33 cellular contexts compared by ENCODE assay signal in genomic region chr12:4407136-4407535, GRCh38. TPM values are rescaled to one million over a fixed set of nuclear protein-coding genes. Genes with fewer than 3 reads are reported as not detected.
"Had no signal": no experiment of that assay in that cellular context is flagged by ENCODE, and none has a peak within 500 bp of the region (broad histone marks: within the 10 kb centered on the region; RNA-seq: fewer than 3 reads in every experiment).

No MANE protein-coding gene starts in this region.

- ATAC-seq: stimulated activated effector memory CD8-positive, alpha-beta T cell treated with anti-CD3 and anti-CD28 coated beads, Interleukin-12 subunit alpha, Interleukin-12 subunit beta, amount 100 ng/mL, for 72 hours; stimulated activated memory B cell treated with anti-CD40 and anti-IgM and Interleukin-4, amounts not matched to agents 10 μg/mL and 1 μg/mL and 100 μg/mL, for 72 hours; stimulated activated naive B cell treated with anti-CD40 and anti-IgM and Interleukin-4, amounts not matched to agents 10 μg/mL and 1 μg/mL and 100 μg/mL, for 72 hours; stimulated activated naive CD8-positive, alpha-beta T cell treated with anti-CD3 and anti-CD28 coated beads, Interleukin-15, amount 100 ng/mL, for 72 hours; stimulated activated naive CD8-positive, alpha-beta T cell treated with anti-CD3 and anti-CD28 coated beads, Interleukin-15, Interleukin-2, amounts not matched to agents 100 U/mL and 50 U/mL, for 24 hours; upper lobe of right lung had no signal

- H3K4me3 ChIP-seq: stomach, suprapubic skin, testis, thoracic aorta, thyroid gland, tibial artery, tibial nerve, transverse colon, upper lobe of left lung, upper lobe of right lung, uterus, vagina had no signal

- H3K27ac Mint-ChIP-seq: stimulated activated effector memory CD8-positive, alpha-beta T cell treated with anti-CD3 and anti-CD28 coated beads, Interleukin-12 subunit alpha, Interleukin-12 subunit beta, amount 100 ng/mL, for 72 hours; stimulated activated memory B cell treated with anti-CD40 and anti-IgM and Interleukin-4, amounts not matched to agents 10 μg/mL and 1 μg/mL and 100 μg/mL, for 72 hours; stimulated activated naive B cell treated with anti-CD40 and anti-IgM and Interleukin-4, amounts not matched to agents 10 μg/mL and 1 μg/mL and 100 μg/mL, for 72 hours; stimulated activated naive CD8-positive, alpha-beta T cell treated with anti-CD3 and anti-CD28 coated beads, Interleukin-15, amount 100 ng/mL, for 72 hours; stimulated activated naive CD8-positive, alpha-beta T cell treated with anti-CD3 and anti-CD28 coated beads, Interleukin-15, Interleukin-2, amounts not matched to agents 100 ng/mL and 50 ng/mL, for 24 hours; type B pancreatic cell had no signal

- H3K4me1 ChIP-seq: stomach, suprapubic skin, testis, thyroid gland, tibial artery, tibial nerve, transverse colon, upper lobe of left lung, upper lobe of right lung, uterus, vagina had no signal

- H3K36me3 Mint-ChIP-seq: stimulated activated effector memory CD8-positive, alpha-beta T cell treated with anti-CD3 and anti-CD28 coated beads, Interleukin-12 subunit alpha, Interleukin-12 subunit beta, amount 100 ng/mL, for 72 hours; stimulated activated memory B cell treated with anti-CD40 and anti-IgM and Interleukin-4, amounts not matched to agents 10 μg/mL and 1 μg/mL and 100 μg/mL, for 72 hours; stimulated activated naive B cell treated with anti-CD40 and anti-IgM and Interleukin-4, amounts not matched to agents 10 μg/mL and 1 μg/mL and 100 μg/mL, for 72 hours; type B pancreatic cell had no signal

- DNase-seq: stimulated activated CD4-positive, alpha-beta T cell treated with anti-CD3 and anti-CD28 coated beads, Interleukin-2, amount 100 ng/mL, for 24 hours; stimulated activated CD4-positive, alpha-beta T cell treated with anti-CD3 and anti-CD28 coated beads, Interleukin-2, amount 100 ng/mL, for 48 hours; stimulated activated CD4-positive, alpha-beta T cell treated with anti-CD3 and anti-CD28 coated beads, Interleukin-4, amount 100 ng/mL, for 1 hour; stimulated activated CD4-positive, alpha-beta T cell treated with anti-CD3 and anti-CD28 coated beads, Interleukin-4, amount 100 ng/mL, for 24 hours; stimulated activated CD4-positive, alpha-beta T cell treated with anti-CD3 and anti-CD28 coated beads, Interleukin-4, amount 100 ng/mL, for 4 hours; stimulated activated CD8-positive, alpha-beta memory T cell treated with anti-CD3 and anti-CD28 coated beads, Interleukin-4, amount 100 ng/mL, for 48 hours; stimulated activated naive B cell treated with anti-CD40 and anti-IgM and Interleukin-4, amounts not matched to agents 10 μg/mL and 1 μg/mL and 100 μg/mL, for 72 hours; stimulated activated naive CD4-positive, alpha-beta T cell; stimulated activated naive CD4-positive, alpha-beta T cell treated with Interleukin-2 at 50 U/mL for 16 hours; stimulated activated naive CD8-positive, alpha-beta T cell treated with anti-CD3 and anti-CD28 coated beads, Interleukin-15, amount 100 ng/mL, for 72 hours; stimulated activated naive CD8-positive, alpha-beta T cell treated with anti-CD3 and anti-CD28 coated beads, Interleukin-15, Interleukin-2, amounts not matched to agents 100 U/mL and 50 U/mL, for 24 hours; stomach; substantia nigra; testis; thyroid gland; tibial artery; transverse colon; upper lobe of left lung; upper lobe of right lung; uterus had no signal

- H3K9me3 ChIP-seq: stomach, suprapubic skin, testis, thoracic aorta, thyroid gland, tibial artery, transverse colon, upper lobe of left lung, upper lobe of right lung, uterus, vagina had no signal

- H3K36me3 ChIP-seq: stomach, suprapubic skin, thoracic aorta, thyroid gland, tibial artery, tibial nerve, transverse colon, upper lobe of left lung, upper lobe of right lung, uterus, vagina had no signal

- H3K4me1 Mint-ChIP-seq: stimulated activated effector memory CD8-positive, alpha-beta T cell treated with anti-CD3 and anti-CD28 coated beads, Interleukin-12 subunit alpha, Interleukin-12 subunit beta, amount 100 ng/mL, for 72 hours; stimulated activated memory B cell treated with anti-CD40 and anti-IgM and Interleukin-4, amounts not matched to agents 10 μg/mL and 1 μg/mL and 100 μg/mL, for 72 hours; stimulated activated naive CD8-positive, alpha-beta T cell treated with anti-CD3 and anti-CD28 coated beads, Interleukin-15, amount 100 ng/mL, for 72 hours had no signal

- H3K27me3 Mint-ChIP-seq: stimulated activated naive CD8-positive, alpha-beta T cell treated with anti-CD3 and anti-CD28 coated beads, Interleukin-15, Interleukin-2, amounts not matched to agents 100 ng/mL and 50 ng/mL, for 24 hours had no signal

- H3K27ac ChIP-seq: stomach, suprapubic skin, testis, thoracic aorta, thyroid gland, tibial artery, tibial nerve, transverse colon, upper lobe of left lung, upper lobe of right lung, uterus, vagina had no signal

- H3K9me3 Mint-ChIP-seq: stimulated activated effector memory CD8-positive, alpha-beta T cell treated with anti-CD3 and anti-CD28 coated beads, Interleukin-12 subunit alpha, Interleukin-12 subunit beta, amount 100 ng/mL, for 72 hours; stimulated activated memory B cell treated with anti-CD40 and anti-IgM and Interleukin-4, amounts not matched to agents 10 μg/mL and 1 μg/mL and 100 μg/mL, for 72 hours; stimulated activated naive CD8-positive, alpha-beta T cell treated with anti-CD3 and anti-CD28 coated beads, Interleukin-15, amount 100 ng/mL, for 72 hours; stimulated activated naive CD8-positive, alpha-beta T cell treated with anti-CD3 and anti-CD28 coated beads, Interleukin-15, Interleukin-2, amounts not matched to agents 100 ng/mL and 50 ng/mL, for 24 hours had no signal

- H3K27me3 ChIP-seq: stomach, suprapubic skin, testis, thyroid gland, tibial artery, tibial nerve, transverse colon, upper lobe of left lung, upper lobe of right lung, uterus, vagina had no signal

- H3K4me3 Mint-ChIP-seq: stimulated activated effector memory CD8-positive, alpha-beta T cell treated with anti-CD3 and anti-CD28 coated beads, Interleukin-12 subunit alpha, Interleukin-12 subunit beta, amount 100 ng/mL, for 72 hours; stimulated activated memory B cell treated with anti-CD40 and anti-IgM and Interleukin-4, amounts not matched to agents 10 μg/mL and 1 μg/mL and 100 μg/mL, for 72 hours; stimulated activated naive B cell treated with anti-CD40 and anti-IgM and Interleukin-4, amounts not matched to agents 10 μg/mL and 1 μg/mL and 100 μg/mL, for 72 hours; stimulated activated naive CD8-positive, alpha-beta T cell treated with anti-CD3 and anti-CD28 coated beads, Interleukin-15, amount 100 ng/mL, for 72 hours; stimulated activated naive CD8-positive, alpha-beta T cell treated with anti-CD3 and anti-CD28 coated beads, Interleukin-15, Interleukin-2, amounts not matched to agents 100 ng/mL and 50 ng/mL, for 24 hours; type B pancreatic cell had no signal

RNA-seq across cellular contexts. Expression of gene FGF23, which starts 27.6 kb away (rescaled TPM):
- total RNA-seq: stomach, suprapubic skin, temporal lobe, testis, thoracic aorta, thyroid gland, tibial nerve, transverse colon, upper lobe of left lung, upper lobe of right lung, ureter, urinary bladder, uterus, vagina had no signal
- polyA plus RNA-seq: stomach, urinary bladder had no signal

RNA-seq across cellular contexts. Expression of gene FGF6, which starts 38.5 kb away (rescaled TPM):
- total RNA-seq: stomach, subcutaneous adipose tissue, suprapubic skin, temporal lobe, testis, thoracic aorta, thyroid gland, tibial nerve, transverse colon, upper lobe of left lung, upper lobe of right lung, ureter, uterus, vagina had no signal
- polyA plus RNA-seq: stomach, thymus had no signal
